Comparison of ENCODE assay signal across 8 cellular contexts in genomic region chr17:77734371-77735050, GRCh38.
DNase-seq lines count a peak whose midpoint lies in the region; ATAC-seq, FAIRE-seq and TF ChIP-seq lines count a peak whose summit lies in the region.

No MANE protein-coding gene starts in this region.

- no peak overlapping the region for H3K9ac ChIP-seq in SK-N-SH

- no peaks in the 10 kb centered on the region for H3F3A ChIP-seq in SK-N-SH (replicated peaks; ENCODE audit: insufficient read depth)

- TF ChIP-seq RAD21 in SK-N-SH (IDR thresholded peaks at IDR 0.05; ENCODE audit: low read length), result peak; percentile 59

- no peak for TF ChIP-seq CTCF in AG10803 (conservative IDR thresholded peaks at IDR 0.05; ENCODE audit: low read length)
- no peak for TF ChIP-seq CTCF in SK-N-SH (IDR thresholded peaks at IDR 0.05)

- DNase-seq in AG10803 (ENCODE audit: low read depth) (peak; percentile 51), MV-4-11 (lab: John Stamatoyannopoulos, UW) (peak; percentile 79), SK-N-SH (peak; percentile 99), frontal cortex (ENCODE audit: low spot score in 2 of 2) (peak; percentile 70 to 83), pons (ENCODE audit: low spot score) (peak; percentile 86), SW480 (ENCODE audit: low spot score) (no peak)

- FAIRE-seq in frontal cortex (lab: Jason Lieb, UNC), result no peak

- TF ChIP-seq EP300 in SK-N-SH (IDR thresholded peaks at IDR 0.05; ENCODE audit: borderline replicate concordance in 1 of 2, low read depth in 1 of 2, low read length in 1 of 2), result peak in 1 of 2 experiments; percentile 76; a peak in 2 of 4 replicates

- H3K4me2 ChIP-seq in SK-N-SH, result peak overlapping the region; percentile 69

- no peaks in the 10 kb centered on the region for H3K36me3 ChIP-seq in SK-N-SH (replicated peaks in 1 of 2; ENCODE audit: control insufficient read depth in 1 of 2, insufficient read depth in 2 of 2, low read length in 1 of 2)

- no peaks in the 10 kb centered on the region for H3K9me3 ChIP-seq in SK-N-SH

- H3K79me2 ChIP-seq in SK-N-SH (ENCODE audit: insufficient read depth), result no peaks in the 10 kb centered on the region

- peak overlapping the region in 1 of 2 experiments; percentile 93; a peak in 2 of 4 replicates for H3K27ac ChIP-seq in SK-N-SH (ENCODE audit: low read depth in 2 of 2, low read length in 1 of 2)

- no peaks in the 10 kb centered on the region for H3K27me3 ChIP-seq in SK-N-SH (ENCODE audit: insufficient read depth)

- no peak overlapping the region; the same call in 1 of the 2 replicates for H2AFZ ChIP-seq in SK-N-SH (ENCODE audit: low read depth)

- ATAC-seq in GM21390 (IDR thresholded peaks at IDR 0.05; ENCODE audit: unreplicated experiment), result no peak
- no peak for ATAC-seq in HG03095 (IDR thresholded peaks at IDR 0.05; ENCODE audit: unreplicated experiment)

- H3K9me2 ChIP-seq in SK-N-SH, result no peaks in the 10 kb centered on the region

- 6% methylated on average over 9 of the region's 18 CpGs for WGBS in SK-N-SH (ENCODE audit: low lambda C conversion rate)

- POLR2A ChIA-PET in SK-N-SH (lab: Yijun Ruan, JAX), result interaction anchor here (0.5 to 3.4 kb wide), 11 partner anchors 9 to 306 kb away, joined by 3 to 25 read pairs (median 4); partner anchors contain the start of gene TNRC6C

- peaks cover 12 to 35% of the 10 kb centered on the region in 2 experiments; a peak in 3 of 4 replicates for H3K4me1 ChIP-seq in SK-N-SH (ENCODE audit: control insufficient read depth in 1 of 2, insufficient read depth in 2 of 2, low read depth in 1 of 2, low read length in 1 of 2)

- H3K4me3 ChIP-seq in AG10803 (ENCODE audit: low read length) (no peak overlapping the region), SK-N-SH (ENCODE audit: low read depth in 2 of 2, low read length in 1 of 2) (peak overlapping the region in 1 of 2 experiments; percentile 15; a peak in 2 of 4 replicates)

- CTCF ChIA-PET in SK-N-SH (lab: Yijun Ruan, JAX), result interaction anchor here (0.6 to 4.3 kb wide), 21 partner anchors 12 to 334 kb away, joined by 3 to 26 read pairs (median 4); partner anchors contain the start of gene TNRC6C

- no peaks in the 10 kb centered on the region for H4K20me1 ChIP-seq in SK-N-SH (ENCODE audit: insufficient read depth)

TF ChIP-seq in SK-N-SH, 30 proteins besides CTCF, POLR2A, EP300 and RAD21:
- TF ChIP-seq PBX3 (IDR thresholded peaks at IDR 0.05), result peak; percentile 54; the same call in 1 of the 2 replicates
- TF ChIP-seq RFX5 (IDR thresholded peaks at IDR 0.05; ENCODE audit: low read length), result no peak
- TF ChIP-seq ZBTB33 (IDR thresholded peaks at IDR 0.05; ENCODE audit: borderline replicate concordance, low read depth), result no peak
- peak; percentile 47 for TF ChIP-seq FOXJ3 (CRISPR knock-in tag; IDR thresholded peaks at IDR 0.05)
- TF ChIP-seq MXI1 (IDR thresholded peaks at IDR 0.05; ENCODE audit: low read depth, low read length), result peak; percentile 80
- TF ChIP-seq CHD2 (IDR thresholded peaks at IDR 0.05; ENCODE audit: low read length, partially characterized antibody), result peak; percentile 67
- TF ChIP-seq RCOR1 (IDR thresholded peaks at IDR 0.05; ENCODE audit: low read length), result peak; percentile 59; the same call in 1 of the 2 replicates
- peak; percentile 37; the same call in 1 of the 2 replicates for TF ChIP-seq SMC3 (IDR thresholded peaks at IDR 0.05; ENCODE audit: low read depth, low read length)
- peak; percentile 82 for TF ChIP-seq NFIC (IDR thresholded peaks at IDR 0.05; ENCODE audit: borderline replicate concordance)
- TF ChIP-seq POLR2AphosphoS5 (IDR thresholded peaks at IDR 0.05; ENCODE audit: low read depth, low read length), result peak; percentile 26; the same call in 1 of the 2 replicates
- no peak for TF ChIP-seq MAX (IDR thresholded peaks at IDR 0.05; ENCODE audit: low read depth)
- TF ChIP-seq TCF12 (IDR thresholded peaks at IDR 0.05), result 0 out of 2 replicates have a peak, but pooled peaks have one; percentile 25
- 0 out of 2 replicates have a peak, but pooled peaks have one; percentile 36 for TF ChIP-seq SIN3A (IDR thresholded peaks at IDR 0.05; ENCODE audit: borderline replicate concordance, low read depth, low read length)
- TF ChIP-seq GABPA (IDR thresholded peaks at IDR 0.05; ENCODE audit: low read depth), result no peak
- no peak for TF ChIP-seq EZH2phosphoT487 (IDR thresholded peaks at IDR 0.05; ENCODE audit: borderline replicate concordance, low read depth)
- peak; percentile 65 for TF ChIP-seq GATA2 (CRISPR knock-in tag; IDR thresholded peaks at IDR 0.05)
